Comparison of ENCODE assay signal across 11 cellular contexts in the genomic region with DNA sequence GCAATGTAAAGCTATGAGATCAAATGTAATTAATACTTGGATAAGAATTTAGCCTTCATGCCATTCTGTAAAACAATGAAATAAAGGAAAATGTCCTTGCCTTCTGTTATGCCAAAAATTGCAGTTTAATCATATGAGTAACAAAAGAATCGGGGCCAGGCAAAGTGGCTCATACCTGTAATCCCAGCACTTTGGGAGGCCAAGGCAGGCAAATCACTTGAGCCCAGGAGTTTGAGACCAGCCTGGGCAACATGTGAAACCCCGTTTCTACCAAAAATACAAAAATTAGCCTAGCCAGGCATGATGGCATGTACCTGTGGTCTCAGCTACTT. TPM values are rescaled to one million over a fixed set of nuclear protein-coding genes. Genes with fewer than 3 reads are reported as not detected.
DNase-seq lines count a peak whose midpoint lies in the region; ATAC-seq and TF ChIP-seq lines count a peak whose summit lies in the region.
"Not testable (repeated sequence)": the region's sequence is repeated elsewhere in the genome, so short reads cannot be mapped to it uniquely, and the experiment has no call there.
"Had no signal": no experiment of that assay in that cellular context is flagged by ENCODE, and none has a peak within 500 bp of the region (broad histone marks: within the 10 kb centered on the region; RNA-seq: fewer than 3 reads in every experiment).

No MANE protein-coding gene starts in this region.

- ATAC-seq in RWPE2 (ENCODE audit: low read depth): not testable (repeated sequence)

- not testable (repeated sequence) for DNase-seq in GM10266 (ENCODE audit: extremely low spot score); RWPE2 (ENCODE audit: low spot score); chondrocyte (ENCODE audit: low spot score); mesothelial cell of epicardium (ENCODE audit: low spot score in 2 of 2, unreplicated experiment in 2 of 2); neural crest cell (ENCODE audit: low read depth, low spot score)

- TF ChIP-seq CTCF in C4-2B (conservative IDR thresholded peaks at IDR 0.05): peak; percentile 58
- TF ChIP-seq CTCF in GM10266 (IDR thresholded peaks at IDR 0.05; ENCODE audit: control insufficient read depth, insufficient read depth, low read depth, missing control alignments): peak; percentile 10
- peak; percentile 38; the same call in 1 of the 2 replicates for TF ChIP-seq CTCF in LNCAP (IDR thresholded peaks at IDR 0.05)
- peak; percentile 70 for TF ChIP-seq CTCF in RWPE2 (IDR thresholded peaks at IDR 0.05; ENCODE audit: poor library complexity, severe bottlenecking)
- peak; percentile 63 for TF ChIP-seq CTCF in chondrocyte (IDR thresholded peaks at IDR 0.05)
- TF ChIP-seq CTCF in mesothelial cell of epicardium (IDR thresholded peaks at IDR 0.05; ENCODE audit: unreplicated experiment): peak; percentile 29
- peak; percentile 10 for TF ChIP-seq CTCF in neural crest cell (conservative IDR thresholded peaks at IDR 0.05)

- H3K27ac ChIP-seq in C4-2B; RWPE2 (ENCODE audit: poor library complexity, severe bottlenecking): not testable (repeated sequence)

- H3K9me3 ChIP-seq in RWPE2 (ENCODE audit: severe bottlenecking): not testable (repeated sequence)

- not testable (repeated sequence) for H3K27ac Mint-ChIP-seq in chondrocyte (ENCODE audit: unreplicated experiment); mesothelial cell of epicardium; neural crest cell (ENCODE audit: unreplicated experiment)

- not testable (repeated sequence) for H3K27me3 ChIP-seq in RWPE2 (ENCODE audit: insufficient read depth, poor library complexity, severe bottlenecking)

- peaks cover 18% of the 10 kb centered on the region for H3K4me1 Mint-ChIP-seq in chondrocyte (ENCODE audit: low read depth)
- not testable (repeated sequence) for H3K4me1 Mint-ChIP-seq in mesothelial cell of epicardium, neural crest cell

- H3K4me3 Mint-ChIP-seq in chondrocyte (ENCODE audit: unreplicated experiment); mesothelial cell of epicardium; neural crest cell: not testable (repeated sequence)

- not testable (repeated sequence) for H3K9me3 Mint-ChIP-seq in chondrocyte (ENCODE audit: low read depth); mesothelial cell of epicardium; neural crest cell

- H3K4me3 ChIP-seq in RWPE2 (ENCODE audit: severe bottlenecking): not testable (repeated sequence)

- not testable (repeated sequence) for H3K27me3 Mint-ChIP-seq in chondrocyte (ENCODE audit: low read depth); mesothelial cell of epicardium (ENCODE audit: low read depth); neural crest cell (ENCODE audit: low read depth)

- H3K36me3 ChIP-seq in RWPE2 (ENCODE audit: low read depth): not testable (repeated sequence)

- not testable (repeated sequence) for H3K36me3 Mint-ChIP-seq in chondrocyte (ENCODE audit: low read depth); mesothelial cell of epicardium; neural crest cell (ENCODE audit: low read depth)

- H3K4me1 ChIP-seq in RWPE2 (ENCODE audit: insufficient read depth, poor library complexity, severe bottlenecking): not testable (repeated sequence)

RNA-seq across cellular contexts. Expression of a gene that starts 27.9 kb away (rescaled TPM):
- total RNA-seq in chondrocyte (50.4 to 74.2 TPM (median 73.2 TPM) in 3 replicates), mesothelial cell of epicardium (17.2 to 18.6 TPM (median 18.1 TPM) in 3 replicates), neural crest cell (19.4 and 21.3 TPM in 2 replicates)

RNA-seq across cellular contexts. Expression of a gene that starts 34.1 kb away (rescaled TPM):
- total RNA-seq in chondrocyte (0.37 to 4.8 TPM (median 0.46 TPM) in 3 replicates), mesothelial cell of epicardium (not detected in 3 replicates), neural crest cell (not detected in 2 replicates)
- total RNA-seq: CD4-positive, CD25-positive, alpha-beta regulatory T cell; CD8-positive, alpha-beta memory T cell; GM23338; H9 had no signal

Comparison
In these comparisons a context has a peak if more than half of its experiments do, and no peak if none do; other contexts are left out.
1. CTCF ChIP-seq: peak in every context shown above with its lines; median percentile 70 in RWPE2; 63 in chondrocyte; 58 in C4-2B; 38 in LNCAP; 29 in mesothelial cell of epicardium; 10 in GM10266; 10 in neural crest cell.